In genomic region chr12:49535921-49536525, GRCh38 we compare ENCODE assay signal across 2 cellular contexts.
TF ChIP-seq lines count a peak whose summit lies in the region.

No MANE protein-coding gene starts in this region.

TF ChIP-seq in HCT116, 20 proteins besides CTCF, POLR2A, EP300 and RAD21:
- TF ChIP-seq TCF7L2 (IDR thresholded peaks at IDR 0.05; ENCODE audit: borderline replicate concordance, extremely low read depth, insufficient read depth, insufficient read length), result no peak
- TF ChIP-seq MAX (IDR thresholded peaks at IDR 0.05), result no peak
- TF ChIP-seq CBX3 (IDR thresholded peaks at IDR 0.05; ENCODE audit: low read depth), result no peak

TF ChIP-seq in K562, 482 proteins besides CTCF, POLR2A, EP300 and RAD21:
- no peak for TF ChIP-seq SIX5 (IDR thresholded peaks at IDR 0.05; ENCODE audit: borderline replicate concordance in 1 of 2, insufficient read depth in 1 of 2, low read depth in 1 of 2, low read length in 2 of 2)
- no peak for TF ChIP-seq SMAD1 (IDR thresholded peaks at IDR 0.05; ENCODE audit: low read depth, low read length, partially characterized antibody)
- peak; percentile 35 for TF ChIP-seq NFIC (IDR thresholded peaks at IDR 0.05)
- TF ChIP-seq U2AF1 (optimal IDR thresholded peaks at IDR 0.05; ENCODE audit: low read depth, low read length), result no peak
